In genomic region chrX:2934715-2935363, GRCh38 we compare ENCODE assay signal across 19 cellular contexts. TPM values are rescaled to one million over a fixed set of nuclear protein-coding genes. Genes with fewer than 3 reads are reported as not detected.
DNase-seq lines count a peak whose midpoint lies in the region; ATAC-seq, FAIRE-seq and TF ChIP-seq lines count a peak whose summit lies in the region.
"Had no signal": no experiment of that assay in that cellular context is flagged by ENCODE, and none has a peak within 500 bp of the region (broad histone marks: within the 10 kb centered on the region; RNA-seq: fewer than 3 reads in every experiment).

No MANE protein-coding gene starts in this region.

- H3K4me1 ChIP-seq in right lobe of liver = peaks cover 0 to under 1% (median 0%) of the 10 kb centered on the region in 4 donors
- no peaks in the 10 kb centered on the region for H3K4me1 ChIP-seq in HepG2 (ENCODE audit: insufficient read depth, low read length)

- H3K27ac Mint-ChIP-seq in naive thymus-derived CD8-positive, alpha-beta T cell = no peak overlapping the region
- H3K27ac Mint-ChIP-seq in activated T-cell treated with anti-CD3 and anti-CD28 coated beads, Interleukin-2, amount 50 U/mL, for 72 hours = no peak overlapping the region
- H3K27ac Mint-ChIP-seq: CD8-positive, alpha-beta T cell had no signal

- ATAC-seq in right lobe of liver = peak; percentile 33 to 60 (median 52)
- ATAC-seq in HepG2 = no peak
- no peak for ATAC-seq in naive thymus-derived CD8-positive, alpha-beta T cell
- ATAC-seq in activated T-cell treated with anti-CD3 and anti-CD28 coated beads, Interleukin-2, amount 50 U/mL, for 72 hours (replicated peaks in 1 of 2) = no peak
- ATAC-seq: A549; CD8-positive, alpha-beta T cell; GM12878 had no signal

- H3K27me3 ChIP-seq in right lobe of liver = no peaks in the 10 kb centered on the region
- H3K27me3 ChIP-seq in HepG2 (ENCODE audit: control insufficient read depth in 1 of 2, insufficient read depth in 2 of 2, low read length in 2 of 2) = no peaks in the 10 kb centered on the region
- H3K27me3 ChIP-seq: BLaER1 had no signal

- TF ChIP-seq RAD21 in HepG2 (CRISPR knock-in tag; IDR thresholded peaks at IDR 0.05) = no peak

- no peak overlapping the region for H3K4me2 ChIP-seq in HepG2 (ENCODE audit: low read depth, low read length)
- H3K4me2 ChIP-seq: A549, BLaER1 had no signal

- no TSS peak for BruUV-seq in HepG2 (replicated peaks; lab: Mats Ljungman, UMichigan)

- peaks cover 0 to 2% (median 2%) of the 10 kb centered on the region in 4 donors for H3K4me1 Mint-ChIP-seq in naive thymus-derived CD8-positive, alpha-beta T cell
- no peaks in the 10 kb centered on the region for H3K4me1 Mint-ChIP-seq in activated T-cell treated with anti-CD3 and anti-CD28 coated beads, Interleukin-2, amount 50 U/mL, for 72 hours (ENCODE audit: low read depth)
- H3K4me1 Mint-ChIP-seq: IgD-negative memory B cell had no signal

- DNase-seq in right lobe of liver (peak in 1 of 3 donors; percentile 44), HepG2 (ENCODE audit: low spot score) (no peak), foreskin fibroblast (no peak), iPS-NIHi7 (ENCODE audit: extremely low spot score) (no peak)
- DNase-seq in naive thymus-derived CD8-positive, alpha-beta T cell = no peak
- DNase-seq in activated T-cell treated with anti-CD3 and anti-CD28 coated beads, Interleukin-2, amount 50 U/mL, for 72 hours = no peak
- DNase-seq: Calu3; CD8-positive, alpha-beta T cell; DND-41; EL; GM23248; HCEC 1CT had no signal

- H3K9ac ChIP-seq in HepG2 (ENCODE audit: insufficient read depth, low read depth, low read length) = no peak overlapping the region
- H3K9ac ChIP-seq: BLaER1, GM23248 had no signal

- no peaks in the 10 kb centered on the region for H3K9me3 ChIP-seq in right lobe of liver
- H3K9me3 ChIP-seq in HepG2 (ENCODE audit: low read length) = no peaks in the 10 kb centered on the region

- no peak overlapping the region for H3K27ac ChIP-seq in right lobe of liver
- no peak overlapping the region for H3K27ac ChIP-seq in HepG2 (ENCODE audit: extremely low read length, insufficient read depth, low read length)
- H3K27ac ChIP-seq in VCaP = peak overlapping the region; percentile 82; the same call in 1 of the 2 replicates
- H3K27ac ChIP-seq: 22Rv1, A549, BLaER1, GM23248 had no signal

- H3K79me2 ChIP-seq in HepG2 (ENCODE audit: insufficient read depth, low read length) = no peaks in the 10 kb centered on the region

- H3K9me3 Mint-ChIP-seq in naive thymus-derived CD8-positive, alpha-beta T cell = peaks cover 0 to 12% (median 0%) of the 10 kb centered on the region in 9 donors
- peaks cover 0 to 4% of the 10 kb centered on the region in 2 donors for H3K9me3 Mint-ChIP-seq in activated T-cell treated with anti-CD3 and anti-CD28 coated beads, Interleukin-2, amount 50 U/mL, for 72 hours
- H3K9me3 Mint-ChIP-seq: CD8-positive, alpha-beta T cell had no signal

- H3K36me3 Mint-ChIP-seq in naive thymus-derived CD8-positive, alpha-beta T cell = peaks cover 0 to 2% (median 0%) of the 10 kb centered on the region in 3 donors
- peaks cover 0 to 6% of the 10 kb centered on the region in 2 donors for H3K36me3 Mint-ChIP-seq in activated T-cell treated with anti-CD3 and anti-CD28 coated beads, Interleukin-2, amount 50 U/mL, for 72 hours (ENCODE audit: insufficient read depth in 2 of 2)
- H3K36me3 Mint-ChIP-seq: CD8-positive, alpha-beta T cell had no signal

- TF ChIP-seq POLR2A in right lobe of liver (IDR thresholded peaks at IDR 0.05) (no peak), HepG2 (IDR thresholded peaks at IDR 0.05; ENCODE audit: insufficient read depth in 1 of 2, low read depth in 2 of 2, low read length in 2 of 2) (no peak)

- H3K27me3 Mint-ChIP-seq in naive thymus-derived CD8-positive, alpha-beta T cell = peaks cover 0 to 8% (median 4%) of the 10 kb centered on the region in 5 donors
- peaks cover 21% of the 10 kb centered on the region for H3K27me3 Mint-ChIP-seq in activated T-cell treated with anti-CD3 and anti-CD28 coated beads, Interleukin-2, amount 50 U/mL, for 72 hours (ENCODE audit: low read depth)

- TF ChIP-seq EP300 in HepG2 (IDR thresholded peaks at IDR 0.05; ENCODE audit: low read depth in 2 of 2, low read length in 2 of 2) = no peak
- TF ChIP-seq EP300 in HepG2 (CRISPR knock-in tag; IDR thresholded peaks at IDR 0.05; ENCODE audit: borderline replicate concordance) = no peak

- H4K20me1 ChIP-seq in HepG2 (ENCODE audit: insufficient read depth, low read length) = no peaks in the 10 kb centered on the region
- H4K20me1 ChIP-seq: BLaER1 had no signal

- POLR2A ChIA-PET in HepG2 (lab: Yijun Ruan, JAX) = no interaction called here
- POLR2A ChIA-PET in naive thymus-derived CD8-positive, alpha-beta T cell (lab: Charles Lee) = no interaction called here

- no peak for FAIRE-seq in HepG2 (lab: Jason Lieb, UNC)
- FAIRE-seq: A549, GM12878 had no signal

- no peak overlapping the region for H2AFZ ChIP-seq in HepG2 (ENCODE audit: low read length)
- H2AFZ ChIP-seq: GM23248 had no signal

- peaks cover 0 to 7% (median 0%) of the 10 kb centered on the region in 4 donors for H3K36me3 ChIP-seq in right lobe of liver
- peaks cover 2 to 6% of the 10 kb centered on the region in 2 experiments; a peak in 3 of 5 replicates for H3K36me3 ChIP-seq in HepG2 (replicated peaks in 1 of 2; ENCODE audit: control insufficient read depth in 1 of 2, insufficient read depth in 2 of 2, low read length in 2 of 2)

- intact Hi-C loops in right lobe of liver (cut with DNase I) (no loop called here), HepG2 (cut with micrococcal nuclease; ENCODE audit: unreplicated experiment) (no loop called here)

- H3K4me3 ChIP-seq in right lobe of liver = no peak overlapping the region
- no peak overlapping the region for H3K4me3 ChIP-seq in HepG2 (replicated peaks in 1 of 3; ENCODE audit: insufficient read depth in 1 of 3, low read depth in 2 of 3, low read length in 3 of 3)
- H3K4me3 ChIP-seq in foreskin fibroblast (ENCODE audit: low read depth in 1 of 2, low read length in 2 of 2) = no peak overlapping the region
- H3K4me3 ChIP-seq: A549, BLaER1, GM12878, GM23248 had no signal

- no peak for TF ChIP-seq CTCF in right lobe of liver (IDR thresholded peaks at IDR 0.05)
- no peak for TF ChIP-seq CTCF in HepG2 (CRISPR knock-in tag; IDR thresholded peaks at IDR 0.05)
- TF ChIP-seq CTCF in VCaP (conservative IDR thresholded peaks at IDR 0.05) = no peak
- TF ChIP-seq CTCF in foreskin fibroblast (IDR thresholded peaks at IDR 0.05; ENCODE audit: low read depth, low read length) = peak; percentile 4

- CTCF ChIA-PET in HepG2 (lab: Yijun Ruan, JAX; ENCODE audit: low intra/inter-chr PET ratio, low total read pairs) = no interaction called here

- no peak overlapping the region for H3K4me3 Mint-ChIP-seq in naive thymus-derived CD8-positive, alpha-beta T cell
- no peak overlapping the region for H3K4me3 Mint-ChIP-seq in activated T-cell treated with anti-CD3 and anti-CD28 coated beads, Interleukin-2, amount 50 U/mL, for 72 hours
- H3K4me3 Mint-ChIP-seq: CD8-positive, alpha-beta T cell; IgD-negative memory B cell had no signal

- 68% methylated on average over 7 of the region's 13 CpGs for WGBS in right lobe of liver (ENCODE audit: insufficient coverage, low coverage, low lambda C conversion rate, missing lambda C conversion rate)
- 93% methylated on average over 7 of the region's 13 CpGs for WGBS in HepG2 (ENCODE audit: low lambda C conversion rate)

- in situ Hi-C loops in HepG2 (cut with HindIII; ENCODE audit: extremely low pct_ligation_motif_present, low pct_unique_long_range_greater_than_20kb) = no loop called here

TF ChIP-seq in HepG2, 621 proteins besides CTCF, POLR2A, EP300 and RAD21 (continues in another document):
- TF ChIP-seq RCOR2 (CRISPR knock-in tag; IDR thresholded peaks at IDR 0.05) (no peak), ZNF605 (CRISPR knock-in tag; IDR thresholded peaks at IDR 0.05) (no peak), BRCA1 (CRISPR knock-in tag; IDR thresholded peaks at IDR 0.05) (no peak), MATR3 (CRISPR knock-in tag; IDR thresholded peaks at IDR 0.05) (no peak), TBX3 (IDR thresholded peaks at IDR 0.05; ENCODE audit: borderline replicate concordance) (no peak)
- TF ChIP-seq, protein P1, sequence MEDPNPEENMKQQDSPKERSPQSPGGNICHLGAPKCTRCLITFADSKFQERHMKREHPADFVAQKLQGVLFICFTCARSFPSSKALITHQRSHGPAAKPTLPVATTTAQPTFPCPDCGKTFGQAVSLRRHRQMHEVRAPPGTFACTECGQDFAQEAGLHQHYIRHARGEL (CRISPR knock-in tag; IDR thresholded peaks at IDR 0.05) = no peak

RNA-seq across cellular contexts. Expression of gene ARSD, which starts 5.7 kb away (rescaled TPM):
- total RNA-seq in right lobe of liver = 10 to 100 TPM; 26.2 to 76.0 (median 34.2) TPM
- total RNA-seq in HepG2 (2016; rRNA removed; fragmentation: Illumina TruSeq; extraction: Trizol) = 2.0 and 4.8 TPM in 2 replicates
- 0.81 and 1.1 TPM in 2 replicates for total RNA-seq in HepG2 (2016; cell fraction: cytosol; rRNA removed; fragmentation: Illumina TruSeq; extraction: Trizol; ENCODE audit: low read depth)
- total RNA-seq in HepG2 (2016; cell fraction: insoluble cytoplasmic fraction; rRNA removed; fragmentation: Illumina TruSeq; extraction: Trizol) = 1.7 and 5.2 TPM in 2 replicates
- total RNA-seq in HepG2 (2016; cell fraction: membrane; rRNA removed; fragmentation: Illumina TruSeq; extraction: Trizol) = 1.2 and 2.1 TPM in 2 replicates
- total RNA-seq in HepG2 (2016; cell fraction: nucleus; rRNA removed; fragmentation: Illumina TruSeq; extraction: Trizol) = 4.5 and 6.6 TPM in 2 replicates
- 6.4 and 6.8 TPM in 2 replicates for polyA plus RNA-seq in HepG2 (2011; rRNA removed)
- 4.9 and 5.9 TPM in 2 replicates for polyA plus RNA-seq in HepG2 (2011; cell fraction: cytosol; rRNA removed)
- polyA plus RNA-seq in HepG2 (2011; cell fraction: nucleus; rRNA removed) = 7.0 and 9.4 TPM in 2 replicates
- 5.4 and 5.6 TPM in 2 replicates for polyA plus RNA-seq in HepG2 (2012)
- 0.72 and 1.0 TPM in 2 replicates for polyA plus RNA-seq in HepG2 (2016; cell fraction: cytosol; fragmentation: Illumina TruSeq; extraction: Trizol; ENCODE audit: low read depth)
- 1.6 and 2.2 TPM in 2 replicates for polyA plus RNA-seq in HepG2 (2016; cell fraction: insoluble cytoplasmic fraction; fragmentation: Illumina TruSeq; extraction: Trizol; ENCODE audit: low read depth)
- 1.0 and 1.2 TPM in 2 replicates for polyA plus RNA-seq in HepG2 (2016; cell fraction: membrane; fragmentation: Illumina TruSeq; extraction: Trizol; ENCODE audit: low read depth)
- 6.4 and 7.4 TPM in 2 replicates for polyA plus RNA-seq in HepG2 (2016; cell fraction: nucleus; fragmentation: Illumina TruSeq; extraction: Trizol; ENCODE audit: insufficient read depth, low read depth)
- 8.9 and 31.5 TPM in 2 replicates for polyA minus RNA-seq in HepG2 (2011; rRNA and poly(A)+ RNA removed; ENCODE audit: low replicate concordance)
- polyA minus RNA-seq in HepG2 (2011; cell fraction: cytosol; rRNA and poly(A)+ RNA removed) = 7.2 and 7.8 TPM in 2 replicates
- polyA minus RNA-seq in HepG2 (2011; cell fraction: nucleus; rRNA and poly(A)+ RNA removed) = 6.8 and 7.2 TPM in 2 replicates
- 1 to 10 TPM; 1.5 to 2.5 TPM for total RNA-seq in naive thymus-derived CD8-positive, alpha-beta T cell
- 1 to 10 TPM; 1.3 to 3.7 (median 1.9) TPM for polyA plus RNA-seq in naive thymus-derived CD8-positive, alpha-beta T cell
- 1 to 10 TPM; 1.5 to 2.4 TPM for total RNA-seq in activated T-cell treated with anti-CD3 and anti-CD28 coated beads, Interleukin-2, amount 50 U/mL, for 72 hours
- total RNA-seq: G401 had no signal

Comparison
In these comparisons a context has a peak if more than half of its experiments do, and no peak if none do; other contexts are left out.
1. ATAC-seq: peak in right lobe of liver (4 of 4); none in HepG2 (single experiment), naive thymus-derived CD8-positive, alpha-beta T cell (0 of 2) and activated T-cell treated with anti-CD3 and anti-CD28 coated beads, Interleukin-2, amount 50 U/mL, for 72 hours (0 of 2).